ENCODE assay signal across 16 cellular contexts in the genomic region with DNA sequence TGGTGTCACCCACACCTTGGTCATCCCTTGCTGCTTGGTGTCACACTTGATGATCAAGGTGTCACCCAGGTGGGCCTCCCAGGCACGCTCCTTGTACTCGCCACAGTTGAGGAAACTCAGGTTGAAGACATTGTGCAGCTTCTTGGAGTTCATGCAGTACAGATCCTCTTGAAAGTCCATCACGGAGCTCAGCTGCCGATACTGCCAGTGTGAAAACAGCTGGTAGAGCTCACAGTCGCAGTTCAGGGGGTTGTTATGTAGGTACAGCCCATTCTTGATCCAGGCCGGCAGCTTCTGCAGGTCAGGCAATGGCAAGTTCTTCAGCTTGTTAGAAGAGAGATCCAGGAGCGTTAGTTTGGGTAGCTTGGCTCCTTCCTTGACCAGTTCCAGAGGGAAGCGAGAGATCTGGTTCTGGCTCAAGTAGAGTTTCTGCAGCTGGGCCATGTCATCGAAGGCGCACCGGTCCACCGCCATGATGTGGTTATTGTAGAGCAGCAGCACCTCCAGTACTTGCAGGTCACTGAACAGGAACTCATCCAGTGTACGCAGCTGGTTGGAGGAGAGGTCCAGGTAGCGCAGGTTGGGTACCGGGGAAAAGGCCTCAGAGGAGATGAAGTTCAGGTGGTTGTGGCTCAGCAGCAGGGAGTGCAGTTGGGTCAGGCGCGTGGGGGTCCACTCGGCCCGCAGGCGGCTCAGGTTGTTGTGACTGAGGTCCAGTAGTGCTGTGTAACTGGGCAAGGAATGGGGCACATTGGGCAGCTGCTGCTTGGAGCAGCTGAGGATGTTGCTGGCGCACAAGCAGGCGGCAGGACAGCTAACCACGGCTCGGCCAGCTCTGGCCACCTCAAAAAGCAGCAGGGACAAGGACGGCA. TPM values are rescaled to one million over a fixed set of nuclear protein-coding genes. Genes with fewer than 3 reads are reported as not detected.
DNase-seq lines count a peak whose midpoint lies in the region; ATAC-seq, FAIRE-seq and TF ChIP-seq lines count a peak whose summit lies in the region.
"Had no signal": no experiment of that assay in that cellular context is flagged by ENCODE, and none has a peak within 500 bp of the region (broad histone marks: within the 10 kb centered on the region; RNA-seq: fewer than 3 reads in every experiment).

No MANE protein-coding gene starts in this region.

- peak overlapping the region in 1 of 2 donors; percentile 82 for H3K4me3 ChIP-seq in kidney (ENCODE audit: low read length in 2 of 2)
- peak overlapping the region; percentile 72 to 90 (median 85) for H3K4me3 ChIP-seq in skeletal muscle tissue (ENCODE audit: low read length in 3 of 3)

- H3K27ac Mint-ChIP-seq in activated T-cell treated with anti-CD3 and anti-CD28 coated beads, Interleukin-2, amount 50 U/mL, for 24 hours: peak overlapping the region; percentile 88
- peak overlapping the region; percentile 37 for H3K27ac Mint-ChIP-seq in activated CD8-positive, alpha-beta T cell treated with anti-CD3 and anti-CD28 coated beads, Interleukin-2, amount 10 ng/mL, durations not matched to agents 7 days and 5 days

- POLR2A ChIA-PET in activated CD8-positive, alpha-beta T cell treated with anti-CD3 and anti-CD28 coated beads, Interleukin-2, amount 10 ng/mL, durations not matched to agents 7 days and 5 days (lab: Charles Lee): interaction anchor here (0.9 kb wide), 1 partner anchor 24 kb away, joined by 4 read pairs; a partner anchor contains a TSS

- ATAC-seq in activated CD8-positive, alpha-beta T cell treated with anti-CD3 and anti-CD28 coated beads, Interleukin-2, amount 10 ng/mL, durations not matched to agents 7 days and 5 days: no peak

- H3K27me3 Mint-ChIP-seq in activated T-cell treated with anti-CD3 and anti-CD28 coated beads, Interleukin-2, amount 50 U/mL, for 24 hours: no peaks in the 10 kb centered on the region
- H3K27me3 Mint-ChIP-seq in activated CD8-positive, alpha-beta T cell treated with anti-CD3 and anti-CD28 coated beads, Interleukin-2, amount 10 ng/mL, durations not matched to agents 7 days and 5 days (ENCODE audit: low read depth): peaks cover 11% of the 10 kb centered on the region

- H3K9me3 ChIP-seq in kidney (ENCODE audit: control insufficient read depth in 1 of 2, low read length in 2 of 2) (no peaks in the 10 kb centered on the region), skeletal muscle tissue (ENCODE audit: control insufficient read depth in 3 of 3, low read length in 3 of 3) (no peaks in the 10 kb centered on the region)
- H3K9me3 ChIP-seq: left lung, MG63 had no signal

- CTCF ChIA-PET in activated CD8-positive, alpha-beta T cell treated with anti-CD3 and anti-CD28 coated beads, Interleukin-2, amount 10 ng/mL, durations not matched to agents 7 days and 5 days (lab: Charles Lee): interaction anchor here (1.7 to 33.2 kb wide), 3 partner anchors 10 to 26 kb away, joined by 6 to 1507 read pairs (median 480); a partner anchor contains a TSS

- H3K27ac ChIP-seq in kidney (ENCODE audit: low read depth in 2 of 2, low read length in 2 of 2): no peak overlapping the region
- peak overlapping the region; percentile 45 for H3K27ac ChIP-seq in skeletal muscle tissue (ENCODE audit: low read depth, low read length)
- H3K27ac ChIP-seq: HL-60, left lung had no signal

- H3K4me1 ChIP-seq in kidney (ENCODE audit: control insufficient read depth in 1 of 2, insufficient read depth in 1 of 2, low read depth in 1 of 2, low read length in 2 of 2) (peaks cover 3 to 11% of the 10 kb centered on the region in 2 donors), skeletal muscle tissue (ENCODE audit: control insufficient read depth in 3 of 3, insufficient read depth in 3 of 3, low read length in 3 of 3) (peaks cover 34 to 51% (median 44%) of the 10 kb centered on the region in 3 donors)

- H3K4me3 Mint-ChIP-seq in activated T-cell treated with anti-CD3 and anti-CD28 coated beads, Interleukin-2, amount 50 U/mL, for 24 hours: peak overlapping the region; percentile 83
- H3K4me3 Mint-ChIP-seq in activated CD8-positive, alpha-beta T cell treated with anti-CD3 and anti-CD28 coated beads, Interleukin-2, amount 10 ng/mL, durations not matched to agents 7 days and 5 days: peak overlapping the region; percentile 79

- TF ChIP-seq CTCF in kidney (IDR thresholded peaks at IDR 0.05; ENCODE audit: borderline replicate concordance, extremely low read depth, insufficient read depth): no peak

- DNase-seq in activated T-cell treated with anti-CD3 and anti-CD28 coated beads, Interleukin-2, amount 50 U/mL, for 24 hours: no peak
- DNase-seq in activated T-cell treated with anti-CD3 and anti-CD28 coated beads, Interleukin-2, amount 50 U/mL, for 1 hour: no peak
- no peak for DNase-seq in activated CD8-positive, alpha-beta T cell treated with anti-CD3 and anti-CD28 coated beads, Interleukin-2, amount 10 ng/mL, durations not matched to agents 7 days and 5 days
- peak; percentile 75 for DNase-seq in kidney
- no peak for DNase-seq in COLO668 (lab: John Stamatoyannopoulos, UW; ENCODE audit: unreplicated experiment)
- DNase-seq in occipital lobe (lab: John Stamatoyannopoulos, UW): no peak
- DNase-seq in RCC 7860 (ENCODE audit: low spot score): no peak
- DNase-seq: ACHN, left lung, MG63, NCI-H226 had no signal

- H3K36me3 Mint-ChIP-seq in activated T-cell treated with anti-CD3 and anti-CD28 coated beads, Interleukin-2, amount 50 U/mL, for 24 hours (ENCODE audit: low read depth): peaks cover 3% of the 10 kb centered on the region
- H3K36me3 Mint-ChIP-seq in activated CD8-positive, alpha-beta T cell treated with anti-CD3 and anti-CD28 coated beads, Interleukin-2, amount 10 ng/mL, durations not matched to agents 7 days and 5 days (ENCODE audit: low read depth): peaks cover 13% of the 10 kb centered on the region

- FAIRE-seq in kidney (lab: Jason Lieb, UNC): no peak
- FAIRE-seq in RCC 7860 (lab: Jason Lieb, UNC): no peak

- no peaks in the 10 kb centered on the region for H3K9me3 Mint-ChIP-seq in activated T-cell treated with anti-CD3 and anti-CD28 coated beads, Interleukin-2, amount 50 U/mL, for 24 hours
- no peaks in the 10 kb centered on the region for H3K9me3 Mint-ChIP-seq in activated CD8-positive, alpha-beta T cell treated with anti-CD3 and anti-CD28 coated beads, Interleukin-2, amount 10 ng/mL, durations not matched to agents 7 days and 5 days (ENCODE audit: insufficient read depth)

- H3K36me3 ChIP-seq in kidney (ENCODE audit: control insufficient read depth in 1 of 2, insufficient read depth in 2 of 2, low read length in 2 of 2) (peaks cover 0 to 3% of the 10 kb centered on the region in 2 donors), skeletal muscle tissue (ENCODE audit: control insufficient read depth in 3 of 3, insufficient read depth in 3 of 3, low read length in 3 of 3) (peaks cover 13 to 19% (median 17%) of the 10 kb centered on the region in 3 donors)
- H3K36me3 ChIP-seq: left lung, MG63 had no signal

- intact Hi-C loops in kidney (cut with DNase I): no loop called here

- H3K9ac ChIP-seq in kidney (ENCODE audit: low read length in 2 of 2) (no peak overlapping the region), skeletal muscle tissue (ENCODE audit: low read depth in 1 of 3, low read length in 3 of 3) (peak overlapping the region; percentile 76 to 88 (median 82))

- peaks cover 74% of the 10 kb centered on the region for H3K4me1 Mint-ChIP-seq in activated T-cell treated with anti-CD3 and anti-CD28 coated beads, Interleukin-2, amount 50 U/mL, for 24 hours (ENCODE audit: low read depth)
- H3K4me1 Mint-ChIP-seq in activated CD8-positive, alpha-beta T cell treated with anti-CD3 and anti-CD28 coated beads, Interleukin-2, amount 10 ng/mL, durations not matched to agents 7 days and 5 days (ENCODE audit: low read depth): peaks cover 47% of the 10 kb centered on the region

- no peaks in the 10 kb centered on the region for H3K27me3 ChIP-seq in skeletal muscle tissue (ENCODE audit: control insufficient read depth in 3 of 3, insufficient read depth in 3 of 3, low read length in 3 of 3)

RNA-seq across cellular contexts. Expression of a gene that starts 1.3 kb away (rescaled TPM):
- total RNA-seq in activated CD8-positive, alpha-beta T cell treated with anti-CD3 and anti-CD28 coated beads, Interleukin-2, amount 10 ng/mL, durations not matched to agents 7 days and 5 days: 1 to 10 TPM; 1.6 to 2.2 TPM
- total RNA-seq in kidney (8.5 TPM), skeletal muscle tissue (8.4 TPM), occipital lobe (10.3 TPM)
- polyA plus RNA-seq in kidney (ENCODE audit: insufficient read depth, low read depth, low replicate concordance): 5.1 TPM

RNA-seq across cellular contexts. Expression of a gene that starts 14.3 kb away (rescaled TPM):
- total RNA-seq in activated CD8-positive, alpha-beta T cell treated with anti-CD3 and anti-CD28 coated beads, Interleukin-2, amount 10 ng/mL, durations not matched to agents 7 days and 5 days: 10 to 100 TPM; 19.0 to 19.8 TPM
- 18.0 TPM for total RNA-seq in kidney
- polyA plus RNA-seq in kidney (ENCODE audit: insufficient read depth, low read depth, low replicate concordance): 5.2 TPM
- 4.2 TPM for total RNA-seq in skeletal muscle tissue
- 6.7 TPM for total RNA-seq in occipital lobe

RNA-seq across cellular contexts. Expression of a gene that starts 24.5 kb away (rescaled TPM):
- total RNA-seq in activated CD8-positive, alpha-beta T cell treated with anti-CD3 and anti-CD28 coated beads, Interleukin-2, amount 10 ng/mL, durations not matched to agents 7 days and 5 days: 10 to 100 TPM; 10.2 to 11.6 TPM
- 7.3 TPM for total RNA-seq in kidney
- 5.7 TPM for polyA plus RNA-seq in kidney (ENCODE audit: insufficient read depth, low read depth, low replicate concordance)
- total RNA-seq in skeletal muscle tissue: 3.1 TPM
- 4.1 TPM for total RNA-seq in occipital lobe

RNA-seq across cellular contexts. Expression of a gene that starts 31.4 kb away (rescaled TPM):
- not detected for total RNA-seq in activated CD8-positive, alpha-beta T cell treated with anti-CD3 and anti-CD28 coated beads, Interleukin-2, amount 10 ng/mL, durations not matched to agents 7 days and 5 days
- total RNA-seq in kidney: not detected
- not detected for polyA plus RNA-seq in kidney (ENCODE audit: insufficient read depth, low read depth, low replicate concordance)
- 0.52 TPM for total RNA-seq in skeletal muscle tissue
- total RNA-seq in occipital lobe: 5.3 TPM
- total RNA-seq: G401, glomerular endothelial cell, left lung, ureter had no signal

RNA-seq across cellular contexts. Expression of a gene that starts 40.2 kb away (rescaled TPM):
- 10 to 100 TPM in 1 of 2 experiments, 1 to 10 TPM in 1; 9.6 to 10.2 TPM for total RNA-seq in activated CD8-positive, alpha-beta T cell treated with anti-CD3 and anti-CD28 coated beads, Interleukin-2, amount 10 ng/mL, durations not matched to agents 7 days and 5 days
- 8.0 TPM for total RNA-seq in kidney
- 4.2 TPM for polyA plus RNA-seq in kidney (ENCODE audit: insufficient read depth, low read depth, low replicate concordance)
- 8.4 TPM for total RNA-seq in skeletal muscle tissue
- total RNA-seq in occipital lobe: 21.7 TPM

Comparison
In these comparisons a context has a peak if more than half of its experiments do, and no peak if none do; other contexts are left out.
1. H3K9ac ChIP-seq: peak in skeletal muscle tissue (3 of 3); none in kidney (0 of 2).